1 cellular context compared by ENCODE assay signal in the genomic region with DNA sequence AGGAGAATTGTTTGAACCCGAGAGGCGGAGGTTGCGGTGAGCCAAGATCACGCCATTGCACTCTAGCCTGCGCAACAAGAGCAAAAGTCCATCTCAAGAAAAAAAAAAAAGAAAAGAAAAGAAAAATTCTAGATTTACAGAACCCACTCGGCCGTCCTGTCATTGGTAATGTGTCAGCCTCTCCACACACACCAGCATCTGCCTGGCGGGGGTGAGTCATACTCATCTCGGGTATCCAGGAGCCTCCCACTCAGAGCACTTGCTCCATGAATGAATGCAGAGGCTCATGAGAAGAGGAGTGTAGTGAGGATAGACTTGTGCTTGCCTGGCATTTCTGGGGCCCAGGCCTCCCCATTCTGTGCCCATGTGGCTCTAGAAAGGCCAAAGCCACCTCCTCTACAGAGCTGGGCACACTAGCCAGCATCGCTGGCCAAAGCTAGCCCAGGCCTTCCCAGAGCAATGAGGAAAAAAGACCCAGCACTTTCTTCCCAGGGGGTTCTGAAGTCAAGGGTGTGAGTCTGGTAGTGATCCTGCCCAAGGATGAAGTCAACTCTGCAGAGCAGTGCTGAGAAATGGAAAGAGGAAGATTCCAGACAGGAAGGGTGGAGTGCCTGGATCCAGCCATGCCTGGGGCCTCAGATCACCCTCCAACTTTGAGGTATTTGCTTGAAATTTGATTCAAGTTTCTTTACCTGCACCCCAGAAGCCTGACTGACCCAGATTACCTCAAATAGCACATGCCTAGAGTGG.
TF ChIP-seq lines count a peak whose summit lies in the region.

No MANE protein-coding gene starts in this region.

TF ChIP-seq in HCT116, 20 proteins besides CTCF, POLR2A, EP300 and RAD21 (continued from another document):
- TF ChIP-seq REST (IDR thresholded peaks at IDR 0.05; ENCODE audit: low read depth), result no peak
- TF ChIP-seq JUND (IDR thresholded peaks at IDR 0.05), result peak; percentile 62
- TF ChIP-seq SIN3A (IDR thresholded peaks at IDR 0.05; ENCODE audit: low read depth), result no peak
- no peak for TF ChIP-seq CEBPB (IDR thresholded peaks at IDR 0.05; ENCODE audit: low read depth)
